ENCODE assay signal across 12 cellular contexts in the genomic region with DNA sequence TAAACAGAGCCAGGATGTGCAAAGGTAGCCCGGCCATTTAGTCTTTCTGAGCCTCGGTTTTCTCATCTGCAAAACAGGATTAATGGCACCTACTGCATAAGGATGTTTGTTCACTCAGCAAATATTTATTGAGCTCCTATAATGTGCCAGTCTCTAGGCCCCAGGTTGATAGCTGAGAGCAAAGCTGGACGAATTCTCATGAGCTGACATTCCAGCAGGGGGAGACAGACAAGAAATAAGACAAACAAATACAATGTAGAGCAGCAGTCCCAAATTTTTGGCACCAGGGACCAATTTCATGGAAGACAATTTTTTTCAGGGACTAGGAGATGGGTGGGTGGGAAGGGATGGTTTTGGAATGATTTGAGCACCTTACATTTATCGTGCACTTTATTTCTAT.
DNase-seq lines count a peak whose midpoint lies in the region; ATAC-seq, FAIRE-seq and TF ChIP-seq lines count a peak whose summit lies in the region.
"Had no signal": no experiment of that assay in that cellular context is flagged by ENCODE, and none has a peak within 500 bp of the region (broad histone marks: within the 10 kb centered on the region; RNA-seq: fewer than 3 reads in every experiment).

No MANE protein-coding gene starts in this region.

- CTCF ChIA-PET in activated CD4-positive, alpha-beta T cell treated with anti-CD3 and anti-CD28 coated beads, Interleukin-2, amount 10 ng/mL, durations not matched to agents 7 days and 5 days (lab: Charles Lee), result interaction anchor here (1.0 to 1.3 kb wide), 2 partner anchors 100 to 175 kb away, joined by 3 read pairs; no protein-coding TSS in a partner anchor

- POLR2A ChIA-PET in activated CD4-positive, alpha-beta T cell treated with anti-CD3 and anti-CD28 coated beads, Interleukin-2, amount 10 ng/mL, durations not matched to agents 7 days and 5 days (lab: Charles Lee), result no interaction called here

- H3K27me3 Mint-ChIP-seq in activated CD4-positive, alpha-beta T cell treated with anti-CD3 and anti-CD28 coated beads, Interleukin-2, amount 10 ng/mL, durations not matched to agents 7 days and 5 days, result peaks cover 35% of the 10 kb centered on the region

- H2AFZ ChIP-seq in SU-DHL-6 (ENCODE audit: low read depth, low read length, severe bottlenecking), result no peak overlapping the region
- H2AFZ ChIP-seq in keratinocyte (ENCODE audit: control insufficient read depth, low read length), result no peak overlapping the region

- no peak overlapping the region for H3K4me2 ChIP-seq in SU-DHL-6 (ENCODE audit: low read depth, low read length, poor library complexity, severe bottlenecking)
- no peak overlapping the region for H3K4me2 ChIP-seq in keratinocyte (ENCODE audit: control insufficient read depth, extremely low read depth, insufficient read depth, low read depth, low read length)

- no peaks in the 10 kb centered on the region for H3K9me1 ChIP-seq in keratinocyte (ENCODE audit: control insufficient read depth, extremely low read depth, insufficient read depth, low read length)

- no peaks in the 10 kb centered on the region for H3K9me2 ChIP-seq in SU-DHL-6 (replicated peaks; ENCODE audit: insufficient read depth, low read length)

- H3K4me1 Mint-ChIP-seq in activated CD4-positive, alpha-beta T cell treated with anti-CD3 and anti-CD28 coated beads, Interleukin-2, amount 10 ng/mL, durations not matched to agents 7 days and 5 days, result peaks cover 4% of the 10 kb centered on the region

- H3K4me3 ChIP-seq in SU-DHL-6 (ENCODE audit: insufficient read depth, low read length, poor library complexity, severe bottlenecking) (no peak overlapping the region), keratinocyte (ENCODE audit: control insufficient read depth in 2 of 3, extremely low read depth in 1 of 3, insufficient read depth in 2 of 3, low read depth in 1 of 3, low read length in 3 of 3) (no peak overlapping the region)
- H3K4me3 ChIP-seq: mucosa of descending colon had no signal

- no peaks in the 10 kb centered on the region for H3K9me3 Mint-ChIP-seq in activated CD4-positive, alpha-beta T cell treated with anti-CD3 and anti-CD28 coated beads, Interleukin-2, amount 10 ng/mL, durations not matched to agents 7 days and 5 days
- H3K9me3 Mint-ChIP-seq: activated naive CD4-positive, alpha-beta T cell treated with anti-CD3 and anti-CD28 coated beads, Interleukin-2, amount 50 U/mL, for 24 hours had no signal

- TF ChIP-seq CTCF in C4-2B (conservative IDR thresholded peaks at IDR 0.05) (peak; percentile 56), SU-DHL-6 (IDR thresholded peaks at IDR 0.05; ENCODE audit: insufficient read depth, low read length, poor library complexity, severe bottlenecking) (peak; percentile 52), keratinocyte (optimal IDR thresholded peaks at IDR 0.05 in 1 of 3, IDR thresholded peaks at IDR 0.05 in 1 of 3, conservative IDR thresholded peaks at IDR 0.05 in 1 of 3; ENCODE audit: extremely low read depth in 1 of 3, insufficient read depth in 2 of 3, low read length in 3 of 3) (peak; percentile 32 to 44 (median 41))

- dilution Hi-C loops in keratinocyte (cut with MboI; ENCODE audit: extremely low pct_ligation_motif_present, low sequenced_read_pairs), result no loop called here

- H3K36me3 ChIP-seq in SU-DHL-6 (ENCODE audit: low read length) (no peaks in the 10 kb centered on the region), keratinocyte (ENCODE audit: control insufficient read depth in 2 of 2, extremely low read depth in 1 of 2, insufficient read depth in 2 of 2, low read length in 2 of 2) (no peaks in the 10 kb centered on the region)

- H3K27me3 ChIP-seq in SU-DHL-6 (ENCODE audit: low read length) (no peaks in the 10 kb centered on the region), keratinocyte (ENCODE audit: control insufficient read depth, extremely low read depth, insufficient read depth, low read length) (peaks cover 28% of the 10 kb centered on the region)

- H3K79me2 ChIP-seq in SU-DHL-6 (ENCODE audit: insufficient read depth, low read length) (no peaks in the 10 kb centered on the region), keratinocyte (ENCODE audit: control insufficient read depth, insufficient read depth, low read length) (no peaks in the 10 kb centered on the region)

- no peaks in the 10 kb centered on the region for H3K4me1 ChIP-seq in keratinocyte (ENCODE audit: control insufficient read depth, extremely low read depth, insufficient read depth, low read length)

- H3K27ac Mint-ChIP-seq in activated CD4-positive, alpha-beta T cell treated with anti-CD3 and anti-CD28 coated beads, Interleukin-2, amount 10 ng/mL, durations not matched to agents 7 days and 5 days, result no peak overlapping the region
- H3K27ac Mint-ChIP-seq: activated naive CD4-positive, alpha-beta T cell treated with anti-CD3 and anti-CD28 coated beads, Interleukin-2, amount 50 U/mL, for 24 hours had no signal

- FAIRE-seq in keratinocyte (lab: Jason Lieb, UNC), result no peak

- H3F3A ChIP-seq in SU-DHL-6 (ENCODE audit: insufficient read depth), result no peaks in the 10 kb centered on the region

- H3K9ac ChIP-seq in SU-DHL-6 (ENCODE audit: low read length) (no peak overlapping the region), keratinocyte (ENCODE audit: control insufficient read depth, extremely low read depth, insufficient read depth, low read length) (no peak overlapping the region)

- no peaks in the 10 kb centered on the region for H3K36me3 Mint-ChIP-seq in activated CD4-positive, alpha-beta T cell treated with anti-CD3 and anti-CD28 coated beads, Interleukin-2, amount 10 ng/mL, durations not matched to agents 7 days and 5 days (ENCODE audit: low read depth)

- no peak overlapping the region for H3K4me3 Mint-ChIP-seq in activated CD4-positive, alpha-beta T cell treated with anti-CD3 and anti-CD28 coated beads, Interleukin-2, amount 10 ng/mL, durations not matched to agents 7 days and 5 days
- H3K4me3 Mint-ChIP-seq: activated naive CD4-positive, alpha-beta T cell treated with anti-CD3 and anti-CD28 coated beads, Interleukin-2, amount 50 U/mL, for 24 hours had no signal

- DNase-seq in H4 (ENCODE audit: low spot score), result peak; percentile 20
- DNase-seq in keratinocyte (ENCODE audit: low read depth, low spot score), result no peak
- no peak for DNase-seq in activated T-cell treated with anti-CD3 and anti-CD28 coated beads, Interleukin-2, amount 50 U/mL, for 48 hours
- no peak for DNase-seq in activated CD4-positive, alpha-beta T cell treated with anti-CD3 and anti-CD28 coated beads, Interleukin-2, amount 10 ng/mL, durations not matched to agents 7 days and 5 days
- DNase-seq: NCI-H226; stimulated activated naive CD4-positive, alpha-beta T cell treated with Interleukin-2 at 50 U/mL for 16 hours had no signal

- H4K20me1 ChIP-seq in SU-DHL-6 (ENCODE audit: low read depth, low read length) (no peaks in the 10 kb centered on the region), keratinocyte (ENCODE audit: control insufficient read depth, extremely low read depth, insufficient read depth, low read length) (no peaks in the 10 kb centered on the region)

- H3K9me3 ChIP-seq in SU-DHL-6 (ENCODE audit: insufficient read depth, low read length) (no peaks in the 10 kb centered on the region), keratinocyte (ENCODE audit: control insufficient read depth, low read depth, low read length) (no peaks in the 10 kb centered on the region)
- H3K9me3 ChIP-seq: mucosa of descending colon had no signal

- ATAC-seq in HG03039 (IDR thresholded peaks at IDR 0.05; ENCODE audit: unreplicated experiment) (no peak), HG03521 (IDR thresholded peaks at IDR 0.05; ENCODE audit: unreplicated experiment) (no peak)
- ATAC-seq: mucosa of descending colon had no signal

- peak overlapping the region; percentile 80 for H3K27ac ChIP-seq in C4-2B
- H3K27ac ChIP-seq in SU-DHL-6 (ENCODE audit: low read depth, low read length), result no peak overlapping the region
- H3K27ac ChIP-seq in keratinocyte (ENCODE audit: control insufficient read depth, insufficient read depth, low read length), result no peak overlapping the region
